17 cellular contexts compared by ENCODE assay signal in genomic region chr19:18085702-18086457, GRCh38. TPM values are rescaled to one million over a fixed set of nuclear protein-coding genes. Genes with fewer than 3 reads are reported as not detected.
DNase-seq lines count a peak whose midpoint lies in the region; ATAC-seq and TF ChIP-seq lines count a peak whose summit lies in the region.
"Had no signal": no experiment of that assay in that cellular context is flagged by ENCODE, and none has a peak within 500 bp of the region (broad histone marks: within the 10 kb centered on the region; RNA-seq: fewer than 3 reads in every experiment).

No MANE protein-coding gene starts in this region.

- H3K9me3 Mint-ChIP-seq in activated CD4-positive, alpha-beta T cell treated with anti-CD3 and anti-CD28 coated beads, Interleukin-2, amount 10 ng/mL, durations not matched to agents 24 days and 14 days, result peaks cover 13% of the 10 kb centered on the region
- peaks cover 6 to 10% of the 10 kb centered on the region in 2 donors for H3K9me3 Mint-ChIP-seq in activated naive CD4-positive, alpha-beta T cell treated with anti-CD3 and anti-CD28 coated beads, Interleukin-2, amount 50 U/mL, for 72 hours

- intact Hi-C loops in activated CD4-positive, alpha-beta T cell treated with anti-CD3 and anti-CD28 coated beads, Interleukin-2, amount 10 ng/mL, durations not matched to agents 24 days and 14 days (cut with micrococcal nuclease), result loop anchor here (5.0 kb wide), 3 partner anchors 64 to 239 kb away; partner anchors contain the start of gene JAK3

- peak; percentile 57 for DNase-seq in activated CD4-positive, alpha-beta T cell treated with anti-CD3 and anti-CD28 coated beads, Interleukin-2, amount 10 ng/mL, durations not matched to agents 24 days and 14 days
- no peak for DNase-seq in activated CD4-positive, alpha-beta T cell treated with anti-CD3 and anti-CD28 coated beads, Interleukin-2, amount 50 U/mL, for 48 hours
- DNase-seq in activated naive CD4-positive, alpha-beta T cell treated with anti-CD3 and anti-CD28 coated beads, Interleukin-2, amount 50 U/mL, for 72 hours (ENCODE audit: low spot score in 2 of 2), result no peak
- DNase-seq in GOT3 (lab: John Stamatoyannopoulos, UW), result no peak
- DNase-seq in GM13977 (ENCODE audit: low spot score), result no peak
- DNase-seq: Caco-2, GF-D8, left colon, NCI-H1930, NCI-H526 had no signal

- no peaks in the 10 kb centered on the region for H3K9me3 ChIP-seq in KOPT-K1 (ENCODE audit: insufficient read depth, low read length, poor library complexity, severe bottlenecking)
- no peaks in the 10 kb centered on the region for H3K9me3 ChIP-seq in neutrophil
- H3K9me3 ChIP-seq: Caco-2, suprapubic skin had no signal

- no peaks in the 10 kb centered on the region for H3K27me3 ChIP-seq in neutrophil

- no peak for ATAC-seq in activated naive CD4-positive, alpha-beta T cell treated with anti-CD3 and anti-CD28 coated beads, Interleukin-2, amount 50 U/mL, for 72 hours
- no peak for ATAC-seq in GM19452 (IDR thresholded peaks at IDR 0.05; ENCODE audit: unreplicated experiment)

- H3K27ac ChIP-seq in KOPT-K1 (ENCODE audit: low read depth, low read length, poor library complexity, severe bottlenecking), result peak overlapping the region; percentile 97
- H3K27ac ChIP-seq in neutrophil, result peak overlapping the region; percentile 99
- H3K27ac ChIP-seq: suprapubic skin had no signal

- peak overlapping the region; percentile 99 for H3K27ac Mint-ChIP-seq in activated CD4-positive, alpha-beta T cell treated with anti-CD3 and anti-CD28 coated beads, Interleukin-2, amount 10 ng/mL, durations not matched to agents 24 days and 14 days
- peak overlapping the region; percentile 89 to 97 for H3K27ac Mint-ChIP-seq in activated naive CD4-positive, alpha-beta T cell treated with anti-CD3 and anti-CD28 coated beads, Interleukin-2, amount 50 U/mL, for 72 hours
- H3K27ac Mint-ChIP-seq: brain had no signal

- H3K36me3 Mint-ChIP-seq in activated CD4-positive, alpha-beta T cell treated with anti-CD3 and anti-CD28 coated beads, Interleukin-2, amount 10 ng/mL, durations not matched to agents 24 days and 14 days (ENCODE audit: low read depth), result peaks cover 32% of the 10 kb centered on the region
- peaks cover 0 to 8% of the 10 kb centered on the region in 2 donors for H3K36me3 Mint-ChIP-seq in activated naive CD4-positive, alpha-beta T cell treated with anti-CD3 and anti-CD28 coated beads, Interleukin-2, amount 50 U/mL, for 72 hours
- H3K36me3 Mint-ChIP-seq: brain had no signal

- no peaks in the 10 kb centered on the region for H3K27me3 Mint-ChIP-seq in activated CD4-positive, alpha-beta T cell treated with anti-CD3 and anti-CD28 coated beads, Interleukin-2, amount 10 ng/mL, durations not matched to agents 24 days and 14 days

- in situ Hi-C loops in GM13977 (cut with MboI; ENCODE audit: low pct_unique_long_range_greater_than_20kb, low sequenced_read_pairs, unreplicated experiment), result no loop called here

- peaks cover 53% of the 10 kb centered on the region for H3K4me1 Mint-ChIP-seq in activated CD4-positive, alpha-beta T cell treated with anti-CD3 and anti-CD28 coated beads, Interleukin-2, amount 10 ng/mL, durations not matched to agents 24 days and 14 days
- H3K4me1 Mint-ChIP-seq: brain had no signal

- TF ChIP-seq CTCF in neutrophil (IDR thresholded peaks at IDR 0.05), result no peak
- no peak for TF ChIP-seq CTCF in GM13977 (IDR thresholded peaks at IDR 0.05; ENCODE audit: extremely low read depth, insufficient read depth, missing control alignments)

- H3K4me3 Mint-ChIP-seq in activated CD4-positive, alpha-beta T cell treated with anti-CD3 and anti-CD28 coated beads, Interleukin-2, amount 10 ng/mL, durations not matched to agents 24 days and 14 days, result peak overlapping the region; percentile 99
- H3K4me3 Mint-ChIP-seq: brain had no signal

- peaks cover 24% of the 10 kb centered on the region; the same call in 1 of the 2 replicates for H3K36me3 ChIP-seq in KOPT-K1 (ENCODE audit: insufficient read depth, low read length)
- no peaks in the 10 kb centered on the region for H3K36me3 ChIP-seq in neutrophil
- H3K36me3 ChIP-seq: suprapubic skin had no signal

- peaks cover 46% of the 10 kb centered on the region in 2 experiments for H3K4me1 ChIP-seq in neutrophil (ENCODE audit: control insufficient read depth in 1 of 2, insufficient read depth in 1 of 2, low read depth in 1 of 2, low read length in 1 of 2)
- H3K4me1 ChIP-seq: Caco-2 had no signal

- H3K4me3 ChIP-seq in neutrophil (ENCODE audit: low read depth in 1 of 2, low read length in 1 of 2), result no peak overlapping the region

RNA-seq across cellular contexts. Expression of gene IL12RB1, which starts 0.9 kb away (rescaled TPM):
- total RNA-seq in activated CD4-positive, alpha-beta T cell treated with anti-CD3 and anti-CD28 coated beads, Interleukin-2, amount 10 ng/mL, durations not matched to agents 24 days and 14 days, result 37.0 and 38.8 TPM in 2 replicates
- total RNA-seq in activated naive CD4-positive, alpha-beta T cell treated with anti-CD3 and anti-CD28 coated beads, Interleukin-2, amount 50 U/mL, for 72 hours, result 10 to 100 TPM; 14.6 to 25.0 TPM
- total RNA-seq: Caco-2, myocyte, pulmonary artery endothelial cell had no signal

RNA-seq across cellular contexts. Expression of gene MAST3, which starts 11.7 kb away (rescaled TPM):
- total RNA-seq in activated CD4-positive, alpha-beta T cell treated with anti-CD3 and anti-CD28 coated beads, Interleukin-2, amount 10 ng/mL, durations not matched to agents 24 days and 14 days, result 16.2 and 17.2 TPM in 2 replicates
- 10 to 100 TPM; 19.5 to 54.6 TPM for total RNA-seq in activated naive CD4-positive, alpha-beta T cell treated with anti-CD3 and anti-CD28 coated beads, Interleukin-2, amount 50 U/mL, for 72 hours
